ENCODE assay signal across 18 cellular contexts in genomic region chr7:39688611-39689485, GRCh38.
A peak's percentile ranks its signal among the peaks of the same experiment; 100 is the strongest.
DNase-seq lines count a peak whose midpoint lies in the region; ATAC-seq, FAIRE-seq and TF ChIP-seq lines count a peak whose summit lies in the region.
"Had no signal": no experiment of that assay in that cellular context is flagged by ENCODE, and none has a peak within 500 bp of the region (broad histone marks: within the 10 kb centered on the region; RNA-seq: fewer than 3 reads in every experiment).

No MANE protein-coding gene starts in this region.

- no peak overlapping the region for H3K4ac ChIP-seq in mesendoderm (ENCODE audit: low read depth, low read length)

- intact Hi-C loops in CD4-positive, alpha-beta T cell (cut with DNase I, micrococcal nuclease): loop anchor here in 1 of 2 experiments (10.0 kb wide), 1 partner anchor 54 kb away; no protein-coding TSS in a partner anchor

- WGBS in mesendoderm (ENCODE audit: extremely low coverage, insufficient coverage, low lambda C conversion rate): no CpG with 5 or more reads among the region's 9 CpGs

- no peak overlapping the region for H2AK5ac ChIP-seq in mesendoderm (ENCODE audit: low read length)

- H3K4me3 Mint-ChIP-seq in endothelial cell (ENCODE audit: unreplicated experiment): no peak overlapping the region
- no peak overlapping the region for H3K4me3 Mint-ChIP-seq in CD4-positive, alpha-beta T cell

- H3K18ac ChIP-seq in mesendoderm (ENCODE audit: low read length): no peak overlapping the region

- TF ChIP-seq CTCF in endothelial cell (IDR thresholded peaks at IDR 0.05; ENCODE audit: unreplicated experiment): no peak
- TF ChIP-seq CTCF in CD4-positive, alpha-beta T cell (IDR thresholded peaks at IDR 0.05): no peak

- no peak for ATAC-seq in CD4-positive, alpha-beta T cell (ENCODE audit: poor library complexity)
- no peak for ATAC-seq in GM18502 (IDR thresholded peaks at IDR 0.05; ENCODE audit: poor library complexity, unreplicated experiment)

- POLR2A ChIA-PET in CD4-positive, alpha-beta T cell (lab: Charles Lee): interaction anchor here (0.6 kb wide), 1 partner anchor 43 kb away, joined by 4 read pairs; no protein-coding TSS in a partner anchor

- no peak overlapping the region for H3K4me3 ChIP-seq in mesendoderm (ENCODE audit: low read length)
- H3K4me3 ChIP-seq: hepatocyte, tibial nerve had no signal

- no peak overlapping the region for H3K4me2 ChIP-seq in mesendoderm (ENCODE audit: low read length)
- H3K4me2 ChIP-seq: hepatocyte, KMS-11 had no signal

- no peaks in the 10 kb centered on the region for H3K36me3 ChIP-seq in mesendoderm (ENCODE audit: control insufficient read depth, insufficient read depth, low read length)

- peaks cover 8% of the 10 kb centered on the region for H3K79me1 ChIP-seq in mesendoderm (ENCODE audit: low read length)

- no peak overlapping the region for H3K9ac ChIP-seq in mesendoderm (ENCODE audit: low read length)
- H3K9ac ChIP-seq: KMS-11 had no signal

- no peaks in the 10 kb centered on the region for H3K9me3 Mint-ChIP-seq in endothelial cell (ENCODE audit: unreplicated experiment)
- no peaks in the 10 kb centered on the region for H3K9me3 Mint-ChIP-seq in CD4-positive, alpha-beta T cell

- no peak for TF ChIP-seq POLR2A in GM12891 (IDR thresholded peaks at IDR 0.05; ENCODE audit: low read depth, low read length)

- H3K56ac ChIP-seq in mesendoderm (ENCODE audit: low read length): no peak overlapping the region

- H3K27ac Mint-ChIP-seq in endothelial cell (ENCODE audit: unreplicated experiment): peak overlapping the region; percentile 44
- no peak overlapping the region for H3K27ac Mint-ChIP-seq in CD4-positive, alpha-beta T cell

- H3K23ac ChIP-seq in mesendoderm (ENCODE audit: low read length): no peak overlapping the region

- H3K79me2 ChIP-seq in mesendoderm (ENCODE audit: control insufficient read depth, insufficient read depth, low read length): peaks cover 5% of the 10 kb centered on the region

- no peak overlapping the region for H2BK120ac ChIP-seq in mesendoderm (ENCODE audit: low read depth, low read length)

- no peaks in the 10 kb centered on the region for H3K27me3 ChIP-seq in mesendoderm (ENCODE audit: insufficient read depth, low read length, poor library complexity)
- H3K27me3 ChIP-seq in CD4-positive, alpha-beta T cell (ENCODE audit: control insufficient read depth, insufficient read depth, low read length): no peaks in the 10 kb centered on the region
- H3K27me3 ChIP-seq: hepatocyte, tibial nerve had no signal

- DNase-seq in GM12891 (ENCODE audit: insufficient read length, low spot score): no peak
- DNase-seq in LHCN-M2 (ENCODE audit: low read depth): peak; percentile 29
- DNase-seq in endothelial cell (ENCODE audit: low spot score): no peak
- peak; percentile 55 for DNase-seq in mesendoderm
- no peak for DNase-seq in CD4-positive, alpha-beta T cell
- DNase-seq in hepatic stellate cell (ENCODE audit: low spot score): no peak
- DNase-seq in NCI-H1048 (lab: John Stamatoyannopoulos, UW): no peak
- DNase-seq: activated T-cell treated with anti-CD3 and anti-CD28 coated beads for 4 hours; effector CD4-positive, alpha-beta T cell; NCI-H2029; NCI-H82; nucleus accumbens; SHP77 treated with DMSO at 0.1 percent for 48 hours had no signal

- H3K9me3 ChIP-seq in CD4-positive, alpha-beta T cell (ENCODE audit: control insufficient read depth, low read length): no peaks in the 10 kb centered on the region
- H3K9me3 ChIP-seq: tibial nerve had no signal

- no peak overlapping the region for H4K8ac ChIP-seq in mesendoderm (ENCODE audit: low read depth, low read length)

- H3K36me3 Mint-ChIP-seq in endothelial cell (ENCODE audit: low read depth, unreplicated experiment): peaks cover 53% of the 10 kb centered on the region
- H3K36me3 Mint-ChIP-seq in CD4-positive, alpha-beta T cell (ENCODE audit: low read depth): peaks cover 76% of the 10 kb centered on the region

- peaks cover 6% of the 10 kb centered on the region for H3K4me1 Mint-ChIP-seq in endothelial cell (ENCODE audit: unreplicated experiment)
- peaks cover 12% of the 10 kb centered on the region for H3K4me1 Mint-ChIP-seq in CD4-positive, alpha-beta T cell (ENCODE audit: low read depth)

- H2BK5ac ChIP-seq in mesendoderm (ENCODE audit: low read length): no peak overlapping the region

- FAIRE-seq in GM12891 (lab: Jason Lieb, UNC): peak; percentile 66
- FAIRE-seq: TTC549 had no signal

- no peak overlapping the region for H2BK15ac ChIP-seq in mesendoderm (replicated peaks; ENCODE audit: low read depth)

- no peak overlapping the region for H4K5ac ChIP-seq in mesendoderm (ENCODE audit: low read length)

- H3K4me1 ChIP-seq in mesendoderm (ENCODE audit: control insufficient read depth, low read depth, low read length): no peaks in the 10 kb centered on the region

- H3K27me3 Mint-ChIP-seq in endothelial cell (ENCODE audit: unreplicated experiment): no peaks in the 10 kb centered on the region
- no peaks in the 10 kb centered on the region for H3K27me3 Mint-ChIP-seq in CD4-positive, alpha-beta T cell

- CTCF ChIA-PET in CD4-positive, alpha-beta T cell (lab: Charles Lee): interaction anchor here (1.2 kb wide), 1 partner anchor 57 kb away, joined by 3 read pairs; no protein-coding TSS in a partner anchor

- no peak overlapping the region for H3K27ac ChIP-seq in mesendoderm (ENCODE audit: low read depth, low read length)
- H3K27ac ChIP-seq in CD4-positive, alpha-beta T cell (ENCODE audit: low read depth, low read length): no peak overlapping the region
- H3K27ac ChIP-seq: hepatocyte, KMS-11, tibial nerve had no signal

TF ChIP-seq in GM12891, 5 proteins besides CTCF, POLR2A, EP300 and RAD21:
- TF ChIP-seq SPI1 (IDR thresholded peaks at IDR 0.05; ENCODE audit: low read depth, low read length) (no peak), POLR2AphosphoS5 (IDR thresholded peaks at IDR 0.05; ENCODE audit: low read depth, low read length) (no peak), POU2F2 (IDR thresholded peaks at IDR 0.05; ENCODE audit: low read depth, low read length) (no peak), PAX5 (IDR thresholded peaks at IDR 0.05; ENCODE audit: insufficient read depth, low read length, severe bottlenecking) (no peak), TAF1 (IDR thresholded peaks at IDR 0.05; ENCODE audit: low read depth, low read length) (no peak)
TF ChIP-seq in GM12891: peak in this region for 0.

Comparison
In these comparisons a context has a peak if more than half of its experiments do, and no peak if none do; other contexts are left out.
1. DNase-seq: peak in LHCN-M2 (single experiment) and mesendoderm (single experiment); none in GM12891 (single experiment), endothelial cell (single experiment), CD4-positive, alpha-beta T cell (0 of 10), hepatic stellate cell (single experiment) and NCI-H1048 (single experiment).